In genomic region chr5:115461506-115462290, GRCh38 we compare ENCODE assay signal across 8 cellular contexts.
A peak's percentile ranks its signal among the peaks of the same experiment; 100 is the strongest.
DNase-seq lines count a peak whose midpoint lies in the region; ATAC-seq, FAIRE-seq and TF ChIP-seq lines count a peak whose summit lies in the region.

No MANE protein-coding gene starts in this region.

- H3K27me3 ChIP-seq in pancreas: no peaks in the 10 kb centered on the region
- no peaks in the 10 kb centered on the region for H3K27me3 ChIP-seq in neuronal stem cell (ENCODE audit: control insufficient read depth in 3 of 3, insufficient read depth in 3 of 3, low read depth in 1 of 3, low read length in 3 of 3)
- H3K27me3 ChIP-seq in effector memory CD4-positive, alpha-beta T cell (replicated peaks; ENCODE audit: control insufficient read depth, insufficient read depth, low read length, poor library complexity, severe bottlenecking): no peaks in the 10 kb centered on the region

- no peak overlapping the region for H3K14ac ChIP-seq in neuronal stem cell (ENCODE audit: low read length)

- H3K79me1 ChIP-seq in neuronal stem cell (ENCODE audit: low read depth, low read length): no peaks in the 10 kb centered on the region

- H4K91ac ChIP-seq in neuronal stem cell (ENCODE audit: low read depth, low read length, poor library complexity): no peak overlapping the region

- H4K8ac ChIP-seq in neuronal stem cell (ENCODE audit: low read depth, low read length): no peak overlapping the region

- no peak overlapping the region for H3K4me2 ChIP-seq in neuronal stem cell (ENCODE audit: insufficient read depth, low read length, poor library complexity, severe bottlenecking)

- TF ChIP-seq CTCF in CD14-positive monocyte (IDR thresholded peaks at IDR 0.05) (no peak), RWPE1 (conservative IDR thresholded peaks at IDR 0.05; ENCODE audit: low read depth) (no peak), foreskin fibroblast (IDR thresholded peaks at IDR 0.05; ENCODE audit: low read depth, low read length) (no peak), pancreas (IDR thresholded peaks at IDR 0.05) (no peak)

- H3K27ac ChIP-seq in RWPE1 (no peak overlapping the region), pancreas (no peak overlapping the region), neuronal stem cell (replicated peaks; ENCODE audit: low read length) (no peak overlapping the region)
- no peak overlapping the region for H3K27ac ChIP-seq in effector memory CD4-positive, alpha-beta T cell (ENCODE audit: insufficient read depth, low read length, poor library complexity, severe bottlenecking)

- peaks cover 3% of the 10 kb centered on the region in 2 donors for H3K36me3 Mint-ChIP-seq in CD14-positive monocyte

- H3K23ac ChIP-seq in neuronal stem cell (ENCODE audit: low read depth, low read length, poor library complexity): no peak overlapping the region

- H3K9me3 ChIP-seq in pancreas (no peaks in the 10 kb centered on the region), neuronal stem cell (replicated peaks in 1 of 2; ENCODE audit: control insufficient read depth in 2 of 2, insufficient read depth in 1 of 2, low read depth in 1 of 2, low read length in 2 of 2) (no peaks in the 10 kb centered on the region)
- no peaks in the 10 kb centered on the region for H3K9me3 ChIP-seq in effector memory CD4-positive, alpha-beta T cell (ENCODE audit: control insufficient read depth, low read length)

- CTCF ChIA-PET in RWPE1 (lab: Yijun Ruan, JAX): no interaction called here

- H2BK15ac ChIP-seq in neuronal stem cell (ENCODE audit: low read length): no peak overlapping the region

- H3K27ac Mint-ChIP-seq in CD14-positive monocyte: peak overlapping the region in 3 of 7 donors; percentile 60 to 91 (median 71)

- POLR2A ChIA-PET in RWPE1 (lab: Yijun Ruan, JAX; ENCODE audit: low non-redundant PET): no interaction called here

- H3K4ac ChIP-seq in neuronal stem cell (ENCODE audit: low read length): no peak overlapping the region

- peaks cover 2 to 7% (median 4%) of the 10 kb centered on the region in 3 donors for H3K27me3 Mint-ChIP-seq in CD14-positive monocyte (ENCODE audit: low read depth in 3 of 3)

- H3K4me1 ChIP-seq in pancreas (peaks cover 10 to 33% (median 17%) of the 10 kb centered on the region in 3 donors), neuronal stem cell (ENCODE audit: control insufficient read depth in 2 of 2, insufficient read depth in 1 of 2, low read depth in 1 of 2, low read length in 2 of 2) (peaks cover 3 to 6% of the 10 kb centered on the region in 2 donors)
- H3K4me1 ChIP-seq in effector memory CD4-positive, alpha-beta T cell (ENCODE audit: control insufficient read depth, insufficient read depth, low read length, poor library complexity, severe bottlenecking): no peaks in the 10 kb centered on the region

- FAIRE-seq in pancreas (lab: Jason Lieb, UNC): no peak

- no peak overlapping the region for H2AK5ac ChIP-seq in neuronal stem cell (ENCODE audit: low read depth, low read length)

- H2BK5ac ChIP-seq in neuronal stem cell (ENCODE audit: low read length): no peak overlapping the region

- H3K4me3 Mint-ChIP-seq in CD14-positive monocyte: no peak overlapping the region

- ATAC-seq in GM21825 (IDR thresholded peaks at IDR 0.05; ENCODE audit: unreplicated experiment) (peak; percentile 43), pancreas (no peak)

- H3K4me3 ChIP-seq in foreskin fibroblast (ENCODE audit: low read depth in 1 of 2, low read length in 2 of 2): no peak overlapping the region
- no peak overlapping the region for H3K4me3 ChIP-seq in pancreas
- no peak overlapping the region for H3K4me3 ChIP-seq in neuronal stem cell (ENCODE audit: low read length in 2 of 2)
- H3K4me3 ChIP-seq in effector memory CD4-positive, alpha-beta T cell (ENCODE audit: insufficient read depth, low read depth, low read length, poor library complexity, severe bottlenecking): no peak overlapping the region

- no peak overlapping the region for H3K9ac ChIP-seq in neuronal stem cell (ENCODE audit: low read depth, low read length, poor library complexity)

- no peak overlapping the region for H2BK12ac ChIP-seq in neuronal stem cell (ENCODE audit: low read length)

- no peak overlapping the region for H2AFZ ChIP-seq in neuronal stem cell (ENCODE audit: low read length)

- H3K18ac ChIP-seq in neuronal stem cell (ENCODE audit: low read length): no peak overlapping the region

- DNase-seq in CD14-positive monocyte (ENCODE audit: low spot score) (peak; percentile 54), RWPE1 (ENCODE audit: low spot score) (peak; percentile 81), foreskin fibroblast (peak; percentile 88 to 94), pancreas (no peak), neuronal stem cell (ENCODE audit: low spot score) (no peak), hippocampal formation (lab: John Stamatoyannopoulos, UW) (no peak)
- no peak for DNase-seq in effector memory CD4-positive, alpha-beta T cell

- peaks cover 21% of the 10 kb centered on the region for H3K4me1 Mint-ChIP-seq in CD14-positive monocyte

- intact Hi-C loops in CD14-positive monocyte (cut with micrococcal nuclease) (loop anchor here in 1 of 2 donors (5.0 kb wide), 1 partner anchor 81 kb away; the partner anchor contains the start of gene FEM1C), pancreas (cut with DNase I) (no loop called here)

- no peak overlapping the region for H2BK120ac ChIP-seq in neuronal stem cell (ENCODE audit: low read depth, low read length)

- peaks cover 0 to 4% (median 0%) of the 10 kb centered on the region in 7 donors for H3K9me3 Mint-ChIP-seq in CD14-positive monocyte

- no peaks in the 10 kb centered on the region for H3K36me3 ChIP-seq in pancreas
- H3K36me3 ChIP-seq in neuronal stem cell (replicated peaks in 1 of 2; ENCODE audit: control insufficient read depth in 2 of 2, insufficient read depth in 2 of 2, low read length in 2 of 2): no peaks in the 10 kb centered on the region
- no peaks in the 10 kb centered on the region for H3K36me3 ChIP-seq in effector memory CD4-positive, alpha-beta T cell (ENCODE audit: control insufficient read depth, insufficient read depth, low read length)

Comparison
In these comparisons a context has a peak if more than half of its experiments do, and no peak if none do; other contexts are left out.
1. DNase-seq: peak in CD14-positive monocyte (single experiment), RWPE1 (single experiment) and foreskin fibroblast (2 of 2); none in pancreas (0 of 6), neuronal stem cell (single experiment), hippocampal formation (0 of 2) and effector memory CD4-positive, alpha-beta T cell (0 of 3).